18 cellular contexts compared by ENCODE assay signal in genomic region chr2:29281086-29281485, GRCh38.
"Had no signal": no experiment of that assay in that cellular context is flagged by ENCODE, and none has a peak within 500 bp of the region (broad histone marks: within the 10 kb centered on the region; RNA-seq: fewer than 3 reads in every experiment).

No MANE protein-coding gene starts in this region.

- H3K4me3 ChIP-seq: body of pancreas, gastroesophageal sphincter, left lung, spleen, suprapubic skin had no signal

- H3K4me1 ChIP-seq: left lung, spleen had no signal

- H3K27ac ChIP-seq: body of pancreas, gastroesophageal sphincter, left lung, spleen, suprapubic skin had no signal

- H3K9me3 ChIP-seq: body of pancreas, gastroesophageal sphincter, left lung, spleen, suprapubic skin had no signal

- ATAC-seq: activated CD8-positive, alpha-beta T cell treated with anti-CD3 and anti-CD28 coated beads, Interleukin-2, amount 10 ng/mL, durations not matched to agents 7 days and 5 days; activated naive CD4-positive, alpha-beta T cell treated with anti-CD3 and anti-CD28 coated beads, Interleukin-2, amount 50 U/mL, for 72 hours; left lung; natural killer cell treated with Interleukin-12 subunit alpha and Interleukin-12 subunit beta and Interleukin-15 and Interleukin-18, amount 100 ng/mL, for 72 hours; sciatic nerve; T-helper 17 cell had no signal

- H3K36me3 Mint-ChIP-seq: activated naive CD4-positive, alpha-beta T cell treated with anti-CD3 and anti-CD28 coated beads, Interleukin-2, amount 50 U/mL, for 72 hours; memory B cell; natural killer cell treated with Interleukin-12 subunit alpha and Interleukin-12 subunit beta and Interleukin-15 and Interleukin-18, amount 100 ng/mL, for 72 hours had no signal

- H3K27ac Mint-ChIP-seq: activated CD8-positive, alpha-beta T cell treated with anti-CD3 and anti-CD28 coated beads, Interleukin-2, amount 10 ng/mL, durations not matched to agents 7 days and 5 days; memory B cell; natural killer cell treated with Interleukin-12 subunit alpha and Interleukin-12 subunit beta and Interleukin-15 and Interleukin-18, amount 100 ng/mL, for 72 hours; stimulated activated naive CD8-positive, alpha-beta T cell treated with anti-CD3 and anti-CD28 coated beads, Interleukin-15, Interleukin-2, amounts not matched to agents 100 ng/mL and 50 ng/mL, for 24 hours; T-helper 17 cell had no signal

- H3K9me3 Mint-ChIP-seq: activated naive CD4-positive, alpha-beta T cell treated with anti-CD3 and anti-CD28 coated beads, Interleukin-2, amount 50 U/mL, for 72 hours; memory B cell; natural killer cell treated with Interleukin-12 subunit alpha and Interleukin-12 subunit beta and Interleukin-15 and Interleukin-18, amount 100 ng/mL, for 72 hours; stimulated activated naive CD8-positive, alpha-beta T cell treated with anti-CD3 and anti-CD28 coated beads, Interleukin-15, Interleukin-2, amounts not matched to agents 100 ng/mL and 50 ng/mL, for 24 hours had no signal

- H3K4me1 Mint-ChIP-seq: memory B cell, T-helper 17 cell had no signal

- H3K36me3 ChIP-seq: gastroesophageal sphincter, left lung, spleen, suprapubic skin had no signal

- H3K4me3 Mint-ChIP-seq: activated CD8-positive, alpha-beta T cell treated with anti-CD3 and anti-CD28 coated beads, Interleukin-2, amount 10 ng/mL, durations not matched to agents 7 days and 5 days; memory B cell; natural killer cell treated with Interleukin-12 subunit alpha and Interleukin-12 subunit beta and Interleukin-15 and Interleukin-18, amount 100 ng/mL, for 72 hours; stimulated activated naive CD8-positive, alpha-beta T cell treated with anti-CD3 and anti-CD28 coated beads, Interleukin-15, Interleukin-2, amounts not matched to agents 100 ng/mL and 50 ng/mL, for 24 hours; T-helper 17 cell had no signal

- DNase-seq: activated CD4-positive, alpha-beta T cell treated with anti-CD3 and anti-CD28 coated beads for 48 hours; activated CD8-positive, alpha-beta memory T cell treated with anti-CD3 and anti-CD28 coated beads, Interleukin-2, amount 50 U/mL, for 4 hours; activated CD8-positive, alpha-beta T cell treated with anti-CD3 and anti-CD28 coated beads, Interleukin-2, amount 10 ng/mL, durations not matched to agents 7 days and 5 days; activated gamma-delta T cell; activated T-cell treated with anti-CD3 and anti-CD28 coated beads, Interleukin-2, amount 50 U/mL, for 48 hours; cerebellar nuclear complex; erythroblast; left lung; spleen; T-helper 17 cell had no signal

- H3K27me3 ChIP-seq: body of pancreas had no signal
